29 cellular contexts compared by ENCODE assay signal in genomic region chr2:101675512-101675911, GRCh38. TPM values are rescaled to one million over a fixed set of nuclear protein-coding genes. Genes with fewer than 3 reads are reported as not detected.
DNase-seq lines count a peak whose midpoint lies in the region; ATAC-seq and TF ChIP-seq lines count a peak whose summit lies in the region.
"Had no signal": no experiment of that assay in that cellular context is flagged by ENCODE, and none has a peak within 500 bp of the region (broad histone marks: within the 10 kb centered on the region; RNA-seq: fewer than 3 reads in every experiment).

No MANE protein-coding gene starts in this region.

- no peaks in the 10 kb centered on the region for H3K4me1 ChIP-seq in esophagus muscularis mucosa
- H3K4me1 ChIP-seq: BLaER1 treated with 17β-estradiol and CSF1 and Interleukin-3, amounts not matched to agents 10 nM and 100 nM; gastroesophageal sphincter; Peyer's patch had no signal

- peak; percentile 73 for DNase-seq in GM06990 (ENCODE audit: extremely low read depth, insufficient read length)
- peak; percentile 31 for DNase-seq in GM13977 (ENCODE audit: low spot score)
- peak; percentile 12 for DNase-seq in esophagus muscularis mucosa (ENCODE audit: extremely low spot score)
- DNase-seq in NCI-H226, result no peak
- DNase-seq in A172 (ENCODE audit: low spot score), result no peak
- no peak for DNase-seq in effector CD8-positive, alpha-beta T cell (lab: John Stamatoyannopoulos, UW)
- DNase-seq: activated CD4-positive, alpha-beta T cell treated with anti-CD3 and anti-CD28 coated beads, Interleukin-2, amount 50 U/mL, for 4 hours; activated CD8-positive, alpha-beta memory T cell treated with anti-CD3 and anti-CD28 coated beads, Interleukin-2, amount 50 U/mL, for 4 hours; Caco-2; central memory CD4-positive, alpha-beta T cell; dermis blood vessel endothelial cell; DMS79 treated with DMSO at 0.1 percent for 48 hours; hippocampal formation; left colon; mammary epithelial cell; NCI-H1092 treated with DMSO at 0.1 percent for 48 hours; NCI-H187; NCI-H69; nephron progenitor cell; ovary; Peyer's patch; stimulated activated CD8-positive, alpha-beta memory T cell treated with anti-CD3 and anti-CD28 coated beads, Interleukin-4, amount 100 ng/mL, for 48 hours; trophoblast cell had no signal

- no peak for TF ChIP-seq EP300 in esophagus muscularis mucosa (IDR thresholded peaks at IDR 0.05)

- H3K27me3 ChIP-seq in GM06990 (replicated peaks; ENCODE audit: control insufficient read depth, insufficient read depth, low read length), result no peaks in the 10 kb centered on the region
- H3K27me3 ChIP-seq in esophagus muscularis mucosa, result no peaks in the 10 kb centered on the region
- H3K27me3 ChIP-seq: BLaER1 treated with 17β-estradiol and CSF1 and Interleukin-3, amounts not matched to agents 10 nM and 100 nM; gastroesophageal sphincter; ovary; Peyer's patch had no signal

- intact Hi-C loops in esophagus muscularis mucosa (cut with DNase I), result no loop called here

- no peak for TF ChIP-seq POLR2A in esophagus muscularis mucosa (IDR thresholded peaks at IDR 0.05; ENCODE audit: low read depth)

- in situ Hi-C loops in GM13977 (cut with MboI; ENCODE audit: low pct_unique_long_range_greater_than_20kb, low sequenced_read_pairs, unreplicated experiment), result no loop called here

- H3K9me3 ChIP-seq in esophagus muscularis mucosa, result peaks cover 0 to 7% (median 0%) of the 10 kb centered on the region in 4 donors
- H3K9me3 ChIP-seq: ovary, Peyer's patch had no signal

- no peak overlapping the region for H3K27ac ChIP-seq in esophagus muscularis mucosa (replicated peaks in 1 of 4)
- H3K27ac ChIP-seq: BLaER1 treated with 17β-estradiol and CSF1 and Interleukin-3, amounts not matched to agents 10 nM and 100 nM; gastroesophageal sphincter; ovary; Peyer's patch; skin epidermis had no signal

- no peaks in the 10 kb centered on the region for H3K36me3 ChIP-seq in GM06990 (ENCODE audit: control insufficient read depth, insufficient read depth, low read length)
- no peaks in the 10 kb centered on the region for H3K36me3 ChIP-seq in esophagus muscularis mucosa
- H3K36me3 ChIP-seq: BLaER1 treated with 17β-estradiol and CSF1 and Interleukin-3, amounts not matched to agents 10 nM and 100 nM; gastroesophageal sphincter; ovary; Peyer's patch had no signal

- peak; percentile 52 for ATAC-seq in HG02759 (IDR thresholded peaks at IDR 0.05; ENCODE audit: unreplicated experiment)
- ATAC-seq in GM19397 (IDR thresholded peaks at IDR 0.05; ENCODE audit: unreplicated experiment), result no peak
- ATAC-seq: gastroesophageal sphincter, left colon, WTC11 had no signal

- no peak overlapping the region for H3K4me3 ChIP-seq in GM06990 (replicated peaks; ENCODE audit: low read depth, low read length)
- no peak overlapping the region for H3K4me3 ChIP-seq in esophagus muscularis mucosa
- H3K4me3 ChIP-seq: BLaER1 treated with 17β-estradiol and CSF1 and Interleukin-3, amounts not matched to agents 10 nM and 100 nM; gastroesophageal sphincter; ovary; Peyer's patch; skin epidermis had no signal

- TF ChIP-seq CTCF in GM06990 (IDR thresholded peaks at IDR 0.05; ENCODE audit: insufficient read depth, low read length, poor library complexity, severe bottlenecking), result no peak
- TF ChIP-seq CTCF in GM13977 (IDR thresholded peaks at IDR 0.05; ENCODE audit: extremely low read depth, insufficient read depth, missing control alignments), result no peak
- no peak for TF ChIP-seq CTCF in esophagus muscularis mucosa (IDR thresholded peaks at IDR 0.05)

- WGBS in esophagus muscularis mucosa, result 83% methylated on average over 2 of the region's 2 CpGs

RNA-seq across cellular contexts. Expression of gene MAP4K4, which starts 22.0 kb away (rescaled TPM):
- 10 to 100 TPM; 37.8 to 59.0 (median 51.7) TPM for total RNA-seq in esophagus muscularis mucosa
- total RNA-seq in A172 (2014; rRNA removed; shearing (Covaris generic)), result 59.2 and 61.8 TPM in 2 replicates

Comparison
In these comparisons a context has a peak if more than half of its experiments do, and no peak if none do; other contexts are left out.
1. DNase-seq: peak in GM06990 (single experiment), GM13977 (single experiment) and esophagus muscularis mucosa (single experiment); none in NCI-H226 (single experiment), A172 (single experiment) and effector CD8-positive, alpha-beta T cell (single experiment).